Comparison of ENCODE assay signal across 11 cellular contexts in the genomic region with DNA sequence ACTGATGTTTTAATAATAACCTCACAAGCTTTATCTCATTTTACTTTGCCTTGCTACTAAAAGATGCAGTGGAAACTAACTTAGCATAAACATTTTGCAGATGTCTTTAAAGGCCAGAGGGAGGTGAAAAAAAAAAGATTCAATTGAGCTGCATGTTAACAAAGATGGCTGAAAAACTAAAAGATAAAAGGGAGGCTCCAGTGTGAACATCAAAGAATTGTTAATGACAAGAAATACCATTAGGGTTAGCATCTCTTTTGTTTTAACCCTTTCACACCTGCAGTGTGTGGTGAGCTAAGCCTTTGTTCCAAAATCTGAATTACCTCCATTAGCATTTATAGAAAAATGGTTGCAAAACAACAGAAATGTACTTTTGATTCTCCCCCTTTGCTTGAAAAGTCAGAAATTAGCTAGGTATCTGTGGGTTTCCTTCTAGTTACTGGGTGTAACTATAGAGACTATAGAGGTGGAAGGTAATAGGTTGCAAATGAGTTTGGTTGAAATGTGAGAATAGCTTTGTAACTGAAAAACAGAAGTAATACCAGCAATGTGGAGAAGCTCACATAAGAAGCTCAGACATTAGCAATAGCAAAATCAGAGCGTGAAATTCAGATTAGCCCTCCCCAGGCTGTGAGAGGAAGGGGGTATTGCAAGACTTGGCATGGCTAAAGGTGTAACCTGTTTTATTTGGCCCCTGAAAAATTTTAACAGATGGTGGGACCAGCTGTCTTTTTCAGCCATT. TPM values are rescaled to one million over a fixed set of nuclear protein-coding genes. Genes with fewer than 3 reads are reported as not detected.
A peak's percentile ranks its signal among the peaks of the same experiment; 100 is the strongest.
DNase-seq lines count a peak whose midpoint lies in the region; ATAC-seq and TF ChIP-seq lines count a peak whose summit lies in the region.
"Had no signal": no experiment of that assay in that cellular context is flagged by ENCODE, and none has a peak within 500 bp of the region (broad histone marks: within the 10 kb centered on the region; RNA-seq: fewer than 3 reads in every experiment).

No MANE protein-coding gene starts in this region.

- ATAC-seq in GM19455 (IDR thresholded peaks at IDR 0.05; ENCODE audit: unreplicated experiment) (peak; percentile 96), HG03045 (IDR thresholded peaks at IDR 0.05; ENCODE audit: unreplicated experiment) (peak; percentile 86), left colon (no peak)

- no peak for TF ChIP-seq CTCF in GM12864 (IDR thresholded peaks at IDR 0.05; ENCODE audit: low read depth, low read length, missing control alignments)

- DNase-seq in GM12864 (ENCODE audit: low read depth) (peak; percentile 31), NCI-H82 (lab: John Stamatoyannopoulos, UW) (peak; percentile 76), NCI-H2227 (lab: John Stamatoyannopoulos, UW; ENCODE audit: unreplicated experiment) (no peak), RKO (ENCODE audit: low spot score) (no peak), left colon (no peak)
- DNase-seq in activated naive CD4-positive, alpha-beta T cell treated with anti-CD3 and anti-CD28 coated beads, Interleukin-2, amount 50 U/mL, for 16 hours, result no peak
- DNase-seq: activated naive CD4-positive, alpha-beta T cell treated with Interleukin-2 at 50 U/mL for 16 hours; NCI-H1417 treated with DMSO at 0.1 percent for 48 hours; T-helper 9 cell had no signal

- intact Hi-C loops in left colon (cut with DNase I, micrococcal nuclease), result no loop called here

- H3K4me3 ChIP-seq in GM12864 (ENCODE audit: low read depth, low read length), result no peak overlapping the region

RNA-seq across cellular contexts. Expression of gene SP5, which starts 34.8 kb away (rescaled TPM):
- 1 to 10 TPM; 1.3 to 1.7 TPM for total RNA-seq in left colon

Comparison
In these comparisons a context has a peak if more than half of its experiments do, and no peak if none do; other contexts are left out.
1. DNase-seq: peak in GM12864 (single experiment) and NCI-H82 (single experiment); none in NCI-H2227 (single experiment), activated naive CD4-positive, alpha-beta T cell treated with anti-CD3 and anti-CD28 coated beads, Interleukin-2, amount 50 U/mL, for 16 hours (single experiment), RKO (single experiment) and left colon (0 of 2).